ENCODE assay signal across 11 cellular contexts in the genomic region with DNA sequence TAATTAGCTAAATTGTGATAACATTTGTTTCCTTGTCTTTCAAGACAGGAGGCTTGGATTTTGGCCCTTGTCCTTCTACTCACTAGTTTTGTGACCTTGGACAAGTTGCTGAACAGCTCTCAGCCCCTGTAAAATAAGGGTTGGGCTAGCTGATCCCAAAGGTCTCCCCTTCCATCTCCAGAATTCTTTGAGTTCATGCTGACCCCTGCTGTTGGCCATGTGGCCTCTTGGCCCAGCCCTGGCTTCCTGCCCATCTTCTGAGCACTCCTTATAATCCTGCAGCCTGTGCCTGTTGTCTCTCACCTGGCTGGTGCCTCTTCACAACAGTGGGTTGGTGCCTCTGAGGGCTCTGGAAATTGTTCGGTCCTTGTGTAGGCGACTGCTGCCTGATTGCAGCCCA. TPM values are rescaled to one million over a fixed set of nuclear protein-coding genes. Genes with fewer than 3 reads are reported as not detected.
DNase-seq lines count a peak whose midpoint lies in the region; ATAC-seq and TF ChIP-seq lines count a peak whose summit lies in the region.
"Had no signal": no experiment of that assay in that cellular context is flagged by ENCODE, and none has a peak within 500 bp of the region (broad histone marks: within the 10 kb centered on the region; RNA-seq: fewer than 3 reads in every experiment).

No MANE protein-coding gene starts in this region.

- DNase-seq in activated naive CD8-positive, alpha-beta T cell treated with anti-CD3 and anti-CD28 coated beads, Interleukin-2, amount 50 U/mL, for 24 hours = no peak
- DNase-seq in activated naive CD8-positive, alpha-beta T cell treated with anti-CD3 and anti-CD28 coated beads for 36 hours = no peak
- DNase-seq in Peyer's patch (peak in 2 of 3 donors; percentile 56 to 65), left ventricle myocardium inferior (no peak), transverse colon (peak; percentile 38), upper lobe of right lung (no peak), NCI-H128 (lab: John Stamatoyannopoulos, UW; ENCODE audit: unreplicated experiment) (no peak), HUDEP-2 (lab: John Stamatoyannopoulos, UW; ENCODE audit: unreplicated experiment in 76 of 76) (no peak)
- DNase-seq: activated CD8-positive, alpha-beta memory T cell treated with anti-CD3 and anti-CD28 coated beads, Interleukin-2, amount 50 U/mL, for 48 hours; NCI-H1048; uterus had no signal

- H3K36me3 ChIP-seq in Peyer's patch (no peaks in the 10 kb centered on the region), left ventricle myocardium inferior (no peaks in the 10 kb centered on the region), transverse colon (no peaks in the 10 kb centered on the region), upper lobe of right lung (no peaks in the 10 kb centered on the region)
- H3K36me3 ChIP-seq: uterus had no signal

- H3K4me3 ChIP-seq in Peyer's patch = no peak overlapping the region
- no peak overlapping the region for H3K4me3 ChIP-seq in left ventricle myocardium inferior
- no peak overlapping the region for H3K4me3 ChIP-seq in transverse colon
- H3K4me3 ChIP-seq in upper lobe of right lung = no peak overlapping the region
- H3K4me3 ChIP-seq: uterus had no signal

- no peaks in the 10 kb centered on the region for H3K27me3 ChIP-seq in Peyer's patch
- H3K27me3 ChIP-seq in left ventricle myocardium inferior (ENCODE audit: low read depth) = no peaks in the 10 kb centered on the region
- H3K27me3 ChIP-seq in transverse colon = no peaks in the 10 kb centered on the region
- no peaks in the 10 kb centered on the region for H3K27me3 ChIP-seq in upper lobe of right lung
- H3K27me3 ChIP-seq: uterus had no signal

- in situ Hi-C loops in transverse colon (cut with MboI; ENCODE audit: low pct_ligation_motif_present in 1 of 4, low pct_unique_long_range_greater_than_20kb in 1 of 4, low sequenced_read_pairs in 3 of 4) = no loop called here

- TF ChIP-seq POLR2A in Peyer's patch (IDR thresholded peaks at IDR 0.05) (no peak), transverse colon (IDR thresholded peaks at IDR 0.05) (no peak)

- peaks cover 0 to 52% (median 0%) of the 10 kb centered on the region in 4 donors for H3K4me1 ChIP-seq in Peyer's patch
- H3K4me1 ChIP-seq in left ventricle myocardium inferior = peaks cover 76% of the 10 kb centered on the region
- H3K4me1 ChIP-seq in transverse colon = peaks cover 24 to 70% (median 47%) of the 10 kb centered on the region in 4 donors
- H3K4me1 ChIP-seq in upper lobe of right lung = peaks cover 6% of the 10 kb centered on the region
- H3K4me1 ChIP-seq: uterus had no signal

- ATAC-seq in activated naive CD8-positive, alpha-beta T cell treated with anti-CD3 and anti-CD28 coated beads, Interleukin-2, amount 50 U/mL, for 24 hours = peak; percentile 16
- ATAC-seq in upper lobe of right lung = no peak

- H3K27ac Mint-ChIP-seq in activated naive CD8-positive, alpha-beta T cell treated with anti-CD3 and anti-CD28 coated beads, Interleukin-2, amount 50 U/mL, for 24 hours = peak overlapping the region; percentile 16
- no peak overlapping the region for H3K27ac Mint-ChIP-seq in activated naive CD8-positive, alpha-beta T cell treated with anti-CD3 and anti-CD28 coated beads for 36 hours

- no peak overlapping the region for H3K4me3 Mint-ChIP-seq in activated naive CD8-positive, alpha-beta T cell treated with anti-CD3 and anti-CD28 coated beads, Interleukin-2, amount 50 U/mL, for 24 hours
- no peak overlapping the region for H3K4me3 Mint-ChIP-seq in activated naive CD8-positive, alpha-beta T cell treated with anti-CD3 and anti-CD28 coated beads for 36 hours

- peaks cover 16% of the 10 kb centered on the region for H3K4me1 Mint-ChIP-seq in activated naive CD8-positive, alpha-beta T cell treated with anti-CD3 and anti-CD28 coated beads, Interleukin-2, amount 50 U/mL, for 24 hours
- no peaks in the 10 kb centered on the region for H3K4me1 Mint-ChIP-seq in activated naive CD8-positive, alpha-beta T cell treated with anti-CD3 and anti-CD28 coated beads for 36 hours

- intact Hi-C loops in left ventricle myocardium inferior (cut with micrococcal nuclease) (no loop called here), transverse colon (cut with DNase I; ENCODE audit: low total_unique reads) (loop anchor here (5.0 kb wide), 1 partner anchor 67 kb away; no protein-coding TSS in a partner anchor), upper lobe of right lung (cut with DNase I) (no loop called here)

- WGBS in transverse colon (ENCODE audit: low coverage in 1 of 2), 2 donors = 86% methylated on average over 2 of the region's 2 CpGs; no CpG with 5 or more reads in 1 of the 2 donors

- peak overlapping the region in 1 of 4 donors; percentile 63 for H3K27ac ChIP-seq in Peyer's patch
- peak overlapping the region; percentile 35 for H3K27ac ChIP-seq in left ventricle myocardium inferior (replicated peaks)
- H3K27ac ChIP-seq in transverse colon = peak overlapping the region in 3 of 4 donors; percentile 23 to 46 (median 24)
- no peak overlapping the region for H3K27ac ChIP-seq in upper lobe of right lung
- H3K27ac ChIP-seq: uterus had no signal

- no peak for TF ChIP-seq EP300 in transverse colon (IDR thresholded peaks at IDR 0.05; ENCODE audit: low read depth)

- no peak for TF ChIP-seq CTCF in Peyer's patch (IDR thresholded peaks at IDR 0.05)
- TF ChIP-seq CTCF in left ventricle myocardium inferior (IDR thresholded peaks at IDR 0.05; ENCODE audit: borderline replicate concordance) = peak; percentile 20
- no peak for TF ChIP-seq CTCF in transverse colon (IDR thresholded peaks at IDR 0.05)
- TF ChIP-seq CTCF in upper lobe of right lung (IDR thresholded peaks at IDR 0.05) = no peak

- no peaks in the 10 kb centered on the region for H3K27me3 Mint-ChIP-seq in activated naive CD8-positive, alpha-beta T cell treated with anti-CD3 and anti-CD28 coated beads, Interleukin-2, amount 50 U/mL, for 24 hours
- no peaks in the 10 kb centered on the region for H3K27me3 Mint-ChIP-seq in activated naive CD8-positive, alpha-beta T cell treated with anti-CD3 and anti-CD28 coated beads for 36 hours

- H3K36me3 Mint-ChIP-seq in activated naive CD8-positive, alpha-beta T cell treated with anti-CD3 and anti-CD28 coated beads, Interleukin-2, amount 50 U/mL, for 24 hours (ENCODE audit: low read depth) = no peaks in the 10 kb centered on the region
- H3K36me3 Mint-ChIP-seq in activated naive CD8-positive, alpha-beta T cell treated with anti-CD3 and anti-CD28 coated beads for 36 hours = no peaks in the 10 kb centered on the region

- H3K9me3 ChIP-seq in Peyer's patch (no peaks in the 10 kb centered on the region), left ventricle myocardium inferior (replicated peaks) (no peaks in the 10 kb centered on the region), transverse colon (no peaks in the 10 kb centered on the region), upper lobe of right lung (no peaks in the 10 kb centered on the region)
- H3K9me3 ChIP-seq: uterus had no signal

- H3K9me3 Mint-ChIP-seq in activated naive CD8-positive, alpha-beta T cell treated with anti-CD3 and anti-CD28 coated beads, Interleukin-2, amount 50 U/mL, for 24 hours = no peaks in the 10 kb centered on the region
- H3K9me3 Mint-ChIP-seq in activated naive CD8-positive, alpha-beta T cell treated with anti-CD3 and anti-CD28 coated beads for 36 hours = no peaks in the 10 kb centered on the region

RNA-seq across cellular contexts. Expression of gene PTGFRN, which starts 10.1 kb away (rescaled TPM):
- total RNA-seq in activated naive CD8-positive, alpha-beta T cell treated with anti-CD3 and anti-CD28 coated beads for 36 hours = 1 to 10 TPM; 8.7 to 9.4 TPM
- 10 to 100 TPM; 20.6 to 66.6 (median 54.3) TPM for total RNA-seq in Peyer's patch
- total RNA-seq in left ventricle myocardium inferior = 111 TPM
- total RNA-seq in transverse colon = 10 to 100 TPM; 39.6 to 98.9 (median 73.9) TPM
- 31.2 TPM for total RNA-seq in upper lobe of right lung

Comparison
In these comparisons a context has a peak if more than half of its experiments do, and no peak if none do; other contexts are left out.
1. DNase-seq: peak in Peyer's patch (2 of 3) and transverse colon (single experiment); none in activated naive CD8-positive, alpha-beta T cell treated with anti-CD3 and anti-CD28 coated beads, Interleukin-2, amount 50 U/mL, for 24 hours (single experiment), activated naive CD8-positive, alpha-beta T cell treated with anti-CD3 and anti-CD28 coated beads for 36 hours (single experiment), left ventricle myocardium inferior (single experiment), upper lobe of right lung (single experiment), NCI-H128 (single experiment) and HUDEP-2 (0 of 76).